8 cellular contexts compared by ENCODE assay signal in genomic region chr12:12899530-12900380, GRCh38. TPM values are rescaled to one million over a fixed set of nuclear protein-coding genes. Genes with fewer than 3 reads are reported as not detected.
DNase-seq lines count a peak whose midpoint lies in the region; ATAC-seq and TF ChIP-seq lines count a peak whose summit lies in the region.

No MANE protein-coding gene starts in this region.

- H3K27ac ChIP-seq in smooth muscle cell (ENCODE audit: low read depth), result peak overlapping the region; percentile 99

- WGBS in smooth muscle cell (ENCODE audit: low lambda C conversion rate), result 47% methylated on average over 10 of the region's 10 CpGs

- H3K27me3 ChIP-seq in MG63 (no peaks in the 10 kb centered on the region), smooth muscle cell (ENCODE audit: low read depth) (no peaks in the 10 kb centered on the region)

- DNase-seq in Caki2 (ENCODE audit: low read depth) (peak; percentile 85), MG63 (peak; percentile 61), epithelial cell of proximal tubule (ENCODE audit: low read depth) (peak; percentile 83), smooth muscle cell (lab: John Stamatoyannopoulos, UW; ENCODE audit: unreplicated experiment) (no peak), NCI-H345 treated with DMSO at 0.1 percent for 48 hours (lab: John Stamatoyannopoulos, UW; ENCODE audit: unreplicated experiment) (no peak), SIG-M5 (lab: John Stamatoyannopoulos, UW) (no peak)

- H3F3A ChIP-seq in smooth muscle cell (ENCODE audit: low read depth), result peaks cover 15% of the 10 kb centered on the region

- no peak for TF ChIP-seq CTCF in epithelial cell of proximal tubule (conservative IDR thresholded peaks at IDR 0.05; ENCODE audit: low read depth, low read length)
- no peak for TF ChIP-seq CTCF in smooth muscle cell (IDR thresholded peaks at IDR 0.05; ENCODE audit: borderline replicate concordance, insufficient read depth, poor library complexity, severe bottlenecking)

- H2AFZ ChIP-seq in smooth muscle cell (ENCODE audit: low read depth), result no peak overlapping the region

- H3K4me2 ChIP-seq in smooth muscle cell, result peak overlapping the region; percentile 60

- peak overlapping the region; percentile 89 for H3K9ac ChIP-seq in smooth muscle cell (ENCODE audit: low read depth)

- in situ Hi-C loops in Caki2 (cut with HindIII; ENCODE audit: low pct_unique_long_range_greater_than_20kb, low sequenced_read_pairs), result no loop called here

- ATAC-seq in GM21529 (IDR thresholded peaks at IDR 0.05; ENCODE audit: unreplicated experiment), result peak; percentile 93
- no peak for ATAC-seq in GM21515 (IDR thresholded peaks at IDR 0.05; ENCODE audit: unreplicated experiment)

- H4K20me1 ChIP-seq in smooth muscle cell (ENCODE audit: low read depth), result no peaks in the 10 kb centered on the region

- peaks cover 9% of the 10 kb centered on the region for H3K36me3 ChIP-seq in MG63
- no peaks in the 10 kb centered on the region for H3K36me3 ChIP-seq in smooth muscle cell (ENCODE audit: low read depth)

- H3K9me3 ChIP-seq in MG63 (no peaks in the 10 kb centered on the region), smooth muscle cell (replicated peaks; ENCODE audit: low read depth) (no peaks in the 10 kb centered on the region)

- peaks cover 11% of the 10 kb centered on the region for H3K4me1 ChIP-seq in smooth muscle cell (ENCODE audit: low read depth)

- H3K79me2 ChIP-seq in smooth muscle cell (ENCODE audit: low read depth), result peaks cover 7% of the 10 kb centered on the region

- H3K4me3 ChIP-seq in MG63 (no peak overlapping the region), epithelial cell of proximal tubule (ENCODE audit: low read depth, low read length) (no peak overlapping the region), smooth muscle cell (no peak overlapping the region)

RNA-seq across cellular contexts. Expression of gene GPRC5A, which starts 8.4 kb away (rescaled TPM):
- total RNA-seq in Caki2 (2014; rRNA removed; shearing (Covaris generic); ENCODE audit: low replicate concordance), result 53.4 and 77.9 TPM in 2 replicates
- 11.0 and 24.5 TPM in 2 replicates for total RNA-seq in MG63 (2014; rRNA removed; shearing (Covaris generic); ENCODE audit: low replicate concordance)
- total RNA-seq in epithelial cell of proximal tubule, result 84.4 and 142 TPM in 2 replicates
- total RNA-seq in smooth muscle cell, result 39.2 and 47.5 TPM in 2 replicates
- 13.6 and 79.1 TPM in 2 replicates for polyA plus RNA-seq in smooth muscle cell

RNA-seq across cellular contexts. Expression of gene GPRC5D, which starts 52.2 kb away (rescaled TPM):
- total RNA-seq in Caki2 (2014; rRNA removed; shearing (Covaris generic); ENCODE audit: low replicate concordance), result not detected in 2 replicates
- not detected in 2 replicates for total RNA-seq in MG63 (2014; rRNA removed; shearing (Covaris generic); ENCODE audit: low replicate concordance)
- total RNA-seq in epithelial cell of proximal tubule, result not detected in 2 replicates
- total RNA-seq in smooth muscle cell, result not detected in 2 replicates
- polyA plus RNA-seq in smooth muscle cell, result 0.82 TPM in 1 of 2 replicates, not detected in the other

Comparison
In these comparisons a context has a peak if more than half of its experiments do, and no peak if none do; other contexts are left out.
1. DNase-seq: peak in Caki2 (single experiment), MG63 (single experiment) and epithelial cell of proximal tubule (single experiment); none in smooth muscle cell (single experiment), NCI-H345 treated with DMSO at 0.1 percent for 48 hours (single experiment) and SIG-M5 (single experiment).